15 cellular contexts compared by ENCODE assay signal in genomic region chr1:203407301-203407700, GRCh38. TPM values are rescaled to one million over a fixed set of nuclear protein-coding genes. Genes with fewer than 3 reads are reported as not detected.
DNase-seq lines count a peak whose midpoint lies in the region; ATAC-seq, FAIRE-seq and TF ChIP-seq lines count a peak whose summit lies in the region.
"Had no signal": no experiment of that assay in that cellular context is flagged by ENCODE, and none has a peak within 500 bp of the region (broad histone marks: within the 10 kb centered on the region; RNA-seq: fewer than 3 reads in every experiment).

No MANE protein-coding gene starts in this region.

- no peaks in the 10 kb centered on the region for H4K20me1 ChIP-seq in hepatocyte (ENCODE audit: insufficient read depth, poor library complexity, severe bottlenecking)

- H2BK15ac ChIP-seq in neuronal stem cell (ENCODE audit: low read length): no peak overlapping the region

- H2AFZ ChIP-seq in hepatocyte (no peak overlapping the region), neuronal stem cell (ENCODE audit: low read length) (no peak overlapping the region)

- H2BK12ac ChIP-seq in neuronal stem cell (ENCODE audit: low read length): no peak overlapping the region

- no peak overlapping the region for H4K91ac ChIP-seq in neuronal stem cell (ENCODE audit: low read depth, low read length, poor library complexity)

- H3K9me3 ChIP-seq in hepatocyte (ENCODE audit: low read depth) (no peaks in the 10 kb centered on the region), sigmoid colon (no peaks in the 10 kb centered on the region), upper lobe of right lung (no peaks in the 10 kb centered on the region), neuronal stem cell (replicated peaks in 1 of 2; ENCODE audit: control insufficient read depth in 2 of 2, insufficient read depth in 1 of 2, low read depth in 1 of 2, low read length in 2 of 2) (peaks cover 0 to 2% of the 10 kb centered on the region in 2 donors)

- TF ChIP-seq EP300 in sigmoid colon (IDR thresholded peaks at IDR 0.05): no peak

- no peak overlapping the region for H3K4ac ChIP-seq in neuronal stem cell (ENCODE audit: low read length)

- no peak for TF ChIP-seq POLR2A in sigmoid colon (IDR thresholded peaks at IDR 0.05)

- no peak overlapping the region for H3K23ac ChIP-seq in neuronal stem cell (ENCODE audit: low read depth, low read length, poor library complexity)

- H3K4me2 ChIP-seq in hepatocyte (no peak overlapping the region), neuronal stem cell (ENCODE audit: insufficient read depth, low read length, poor library complexity, severe bottlenecking) (no peak overlapping the region)

- no peaks in the 10 kb centered on the region for H3K36me3 ChIP-seq in hepatocyte (replicated peaks; ENCODE audit: insufficient read depth, low read depth)
- no peaks in the 10 kb centered on the region for H3K36me3 ChIP-seq in sigmoid colon
- no peaks in the 10 kb centered on the region for H3K36me3 ChIP-seq in upper lobe of right lung
- H3K36me3 ChIP-seq in neuronal stem cell (replicated peaks in 1 of 2; ENCODE audit: control insufficient read depth in 2 of 2, insufficient read depth in 2 of 2, low read length in 2 of 2): no peaks in the 10 kb centered on the region
- H3K36me3 ChIP-seq: cardiac muscle cell had no signal

- H2AK5ac ChIP-seq in neuronal stem cell (ENCODE audit: low read depth, low read length): no peak overlapping the region

- intact Hi-C loops in sigmoid colon (cut with DNase I): no loop called here
- intact Hi-C loops in upper lobe of right lung (cut with DNase I): no loop called here

- no peaks in the 10 kb centered on the region for H3K79me2 ChIP-seq in hepatocyte

- H2BK120ac ChIP-seq in neuronal stem cell (ENCODE audit: low read depth, low read length): no peak overlapping the region

- FAIRE-seq in HTR-8/SVneo (lab: Jason Lieb, UNC): no peak

- TF ChIP-seq CTCF in coronary artery (IDR thresholded peaks at IDR 0.05) (no peak), hepatocyte (IDR thresholded peaks at IDR 0.05; ENCODE audit: poor library complexity) (no peak), sigmoid colon (IDR thresholded peaks at IDR 0.05) (no peak), upper lobe of right lung (IDR thresholded peaks at IDR 0.05) (no peak)

- no peaks in the 10 kb centered on the region for H3K9me2 ChIP-seq in hepatocyte (replicated peaks; ENCODE audit: insufficient read depth)

- H4K8ac ChIP-seq in neuronal stem cell (ENCODE audit: low read depth, low read length): no peak overlapping the region

- H3K14ac ChIP-seq in neuronal stem cell (ENCODE audit: low read length): no peak overlapping the region

- H3K27me3 ChIP-seq in hepatocyte (no peaks in the 10 kb centered on the region), sigmoid colon (no peaks in the 10 kb centered on the region), upper lobe of right lung (no peaks in the 10 kb centered on the region), neuronal stem cell (ENCODE audit: control insufficient read depth in 3 of 3, insufficient read depth in 3 of 3, low read depth in 1 of 3, low read length in 3 of 3) (peaks cover 0 to 6% (median 0%) of the 10 kb centered on the region in 3 experiments)
- H3K27me3 ChIP-seq: cardiac muscle cell had no signal

- no peak overlapping the region for H2BK5ac ChIP-seq in neuronal stem cell (ENCODE audit: low read length)

- H3K4me1 ChIP-seq in hepatocyte (ENCODE audit: insufficient read depth) (peaks cover 11% of the 10 kb centered on the region), sigmoid colon (peaks cover 0 to 82% (median 71%) of the 10 kb centered on the region in 4 donors), upper lobe of right lung (peaks cover 41% of the 10 kb centered on the region), neuronal stem cell (ENCODE audit: control insufficient read depth in 2 of 2, insufficient read depth in 1 of 2, low read depth in 1 of 2, low read length in 2 of 2) (peaks cover 0 to 4% of the 10 kb centered on the region in 2 donors)

- ATAC-seq in upper lobe of right lung: no peak
- ATAC-seq: activated CD8-positive, alpha-beta memory T cell treated with anti-CD3 and anti-CD28 coated beads, Interleukin-2, amount 10 ng/mL, durations not matched to agents 7 days and 5 days; effector memory CD8-positive, alpha-beta T cell; SK-N-SH treated with all-trans-retinoic acid at 6 μM for 48 hours had no signal

- H3K18ac ChIP-seq in neuronal stem cell (ENCODE audit: low read length): no peak overlapping the region

- 94% methylated on average over 1 of the region's 1 CpG for WGBS in hepatocyte (ENCODE audit: low lambda C conversion rate, missing lambda C conversion rate)
- 29 to 75% methylated on average over 1 of the region's 1 CpG for WGBS in sigmoid colon, 2 donors
- no CpG with 5 or more reads among the region's 1 CpG for WGBS in neuronal stem cell (ENCODE audit: extremely low coverage in 2 of 2, insufficient read length in 2 of 2, insufficient replicate concordance in 1 of 2), 2 donors

- no peak overlapping the region for H3K9ac ChIP-seq in neuronal stem cell (ENCODE audit: low read depth, low read length, poor library complexity)

- H3K4me3 ChIP-seq in coronary artery (no peak overlapping the region), hepatocyte (no peak overlapping the region), sigmoid colon (no peak overlapping the region), upper lobe of right lung (no peak overlapping the region), neuronal stem cell (ENCODE audit: low read length in 2 of 2) (no peak overlapping the region)
- H3K4me3 ChIP-seq: cardiac muscle cell had no signal

- no peak for DNase-seq in coronary artery (ENCODE audit: low spot score)
- DNase-seq in hepatocyte (ENCODE audit: low spot score): no peak
- DNase-seq in sigmoid colon: no peak
- no peak for DNase-seq in upper lobe of right lung
- no peak for DNase-seq in neuronal stem cell (ENCODE audit: low spot score)
- no peak for DNase-seq in cerebellar nuclear complex (lab: John Stamatoyannopoulos, UW)
- DNase-seq in HTR-8/SVneo (ENCODE audit: insufficient read length, low spot score): no peak
- DNase-seq: activated CD4-positive, alpha-beta T cell treated with anti-CD3 and anti-CD28 coated beads for 1 hour; activated CD8-positive, alpha-beta memory T cell treated with anti-CD3 and anti-CD28 coated beads, Interleukin-2, amount 10 ng/mL, durations not matched to agents 7 days and 5 days; DMS79 treated with DMSO at 0.1 percent for 48 hours; effector memory CD8-positive, alpha-beta T cell; NCI-H1694 had no signal

- H3K79me1 ChIP-seq in neuronal stem cell (ENCODE audit: low read depth, low read length): no peaks in the 10 kb centered on the region

- H3K27ac ChIP-seq in coronary artery (peak overlapping the region; percentile 92 to 93), hepatocyte (peak overlapping the region; percentile 60), sigmoid colon (peak overlapping the region; percentile 76 to 90 (median 84)), upper lobe of right lung (peak overlapping the region; percentile 78), neuronal stem cell (replicated peaks; ENCODE audit: low read length) (no peak overlapping the region)
- H3K27ac ChIP-seq: cardiac muscle cell had no signal

RNA-seq across cellular contexts. Expression of gene FMOD, which starts 56.4 kb away (rescaled TPM):
- 118 and 132 TPM in 2 replicates for total RNA-seq in hepatocyte
- 125 and 161 TPM in 2 replicates for polyA plus RNA-seq in hepatocyte
- total RNA-seq in sigmoid colon: 10 to 100 TPM; 32.9 to 64.5 (median 40.4) TPM
- 10 to 100 TPM in 2 of 3 donors, 1 to 10 TPM in 1; 9.5 to 30.6 (median 17.5) TPM for polyA plus RNA-seq in sigmoid colon
- total RNA-seq in upper lobe of right lung: 45.1 TPM
- 2.0 TPM for polyA plus RNA-seq in neuronal stem cell (2013, experiment 1 of 2)
- 2.0 TPM for polyA plus RNA-seq in neuronal stem cell (2013, experiment 2 of 2)
- total RNA-seq: osteocyte had no signal
